In genomic region chr2:238873401-238873801, GRCh38 we compare ENCODE assay signal across 1 cellular context.
TF ChIP-seq lines count a peak whose summit lies in the region.

No MANE protein-coding gene starts in this region.

TF ChIP-seq in HepG2, 621 proteins besides CTCF, POLR2A, EP300 and RAD21 (continued from another document):
- TF ChIP-seq ZNF563 (CRISPR knock-in tag; IDR thresholded peaks at IDR 0.05) (no peak), ZNF362 (CRISPR knock-in tag; IDR thresholded peaks at IDR 0.05; ENCODE audit: borderline replicate concordance) (no peak), ZFY (CRISPR knock-in tag; IDR thresholded peaks at IDR 0.05) (no peak), SALL2 (CRISPR knock-in tag; IDR thresholded peaks at IDR 0.05) (no peak), STAT5B (CRISPR knock-in tag; IDR thresholded peaks at IDR 0.05) (no peak), ZNF501 (CRISPR knock-in tag; IDR thresholded peaks at IDR 0.05) (no peak), FOXK1 (CRISPR knock-in tag; IDR thresholded peaks at IDR 0.05; ENCODE audit: borderline replicate concordance, low read depth) (no peak), SOX5 (CRISPR knock-in tag; IDR thresholded peaks at IDR 0.05; ENCODE audit: borderline replicate concordance) (no peak), ZNF33B (CRISPR knock-in tag; IDR thresholded peaks at IDR 0.05) (no peak), ZNF331 (CRISPR knock-in tag; IDR thresholded peaks at IDR 0.05) (no peak), ZNF382 (CRISPR knock-in tag; IDR thresholded peaks at IDR 0.05; ENCODE audit: borderline replicate concordance) (no peak), RCOR2 (CRISPR knock-in tag; IDR thresholded peaks at IDR 0.05) (no peak)
TF ChIP-seq in HepG2: peak in this region for 0.
